ENCODE assay signal across 1 cellular context in the genomic region with DNA sequence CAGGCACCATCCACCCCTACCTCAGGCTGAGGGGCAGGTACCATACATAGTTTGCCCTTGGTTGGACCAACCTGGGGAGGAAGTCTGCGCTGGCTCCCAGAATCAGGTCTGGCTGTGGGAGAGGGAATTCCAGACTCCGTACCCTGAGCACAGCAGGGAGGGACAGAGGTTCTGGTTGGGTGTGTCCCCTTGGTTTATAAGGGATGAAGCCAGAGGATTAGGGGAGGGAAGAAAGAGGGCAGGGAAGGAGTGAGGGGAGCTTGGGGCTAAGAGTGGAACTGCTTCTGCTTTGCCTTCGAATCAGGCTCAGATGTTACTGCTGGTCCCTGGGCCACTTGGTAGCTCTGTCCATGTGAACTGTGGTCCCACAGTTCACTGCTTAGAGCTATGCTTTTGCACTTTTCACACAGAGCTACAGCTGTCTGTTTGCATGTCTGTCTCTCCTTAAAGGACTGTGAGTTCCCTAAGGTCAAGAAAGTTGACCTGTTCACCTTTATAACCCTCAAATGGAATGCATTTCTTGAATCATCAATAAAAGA.
A peak's percentile ranks its signal among the peaks of the same experiment; 100 is the strongest.
TF ChIP-seq lines count a peak whose summit lies in the region.

No MANE protein-coding gene starts in this region.

TF ChIP-seq in HepG2, 621 proteins besides CTCF, POLR2A, EP300 and RAD21 (continued from another document and continues in another):
- 0 out of 2 replicates have a peak, but pooled peaks have one; percentile 7 for TF ChIP-seq HNF1B (CRISPR knock-in tag; IDR thresholded peaks at IDR 0.05)
- TF ChIP-seq RELA (CRISPR knock-in tag; IDR thresholded peaks at IDR 0.05): no peak
- TF ChIP-seq HNRNPUL1 (IDR thresholded peaks at IDR 0.05; ENCODE audit: low read depth, low read length): no peak
- TF ChIP-seq, protein P1, sequence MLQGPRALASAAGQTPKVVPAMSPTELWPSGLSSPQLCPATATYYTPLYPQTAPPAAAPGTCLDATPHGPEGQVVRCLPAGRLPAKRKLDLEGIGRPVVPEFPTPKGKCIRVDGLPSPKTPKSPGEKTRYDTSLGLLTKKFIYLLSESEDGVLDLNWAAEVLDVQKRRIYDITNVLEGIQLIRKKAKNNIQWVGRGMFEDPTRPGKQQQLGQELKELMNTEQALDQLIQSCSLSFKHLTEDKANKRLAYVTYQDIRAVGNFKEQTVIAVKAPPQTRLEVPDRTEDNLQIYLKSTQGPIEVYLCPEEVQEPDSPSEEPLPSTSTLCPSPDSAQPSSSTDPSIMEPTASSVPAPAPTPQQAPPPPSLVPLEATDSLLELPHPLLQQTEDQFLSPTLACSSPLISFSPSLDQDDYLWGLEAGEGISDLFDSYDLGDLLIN (CRISPR knock-in tag; IDR thresholded peaks at IDR 0.05; ENCODE audit: borderline replicate concordance): no peak
- TF ChIP-seq ZNF776 (CRISPR knock-in tag; IDR thresholded peaks at IDR 0.05): no peak
- no peak for TF ChIP-seq ONECUT2 (CRISPR knock-in tag; IDR thresholded peaks at IDR 0.05)
- no peak for TF ChIP-seq TBP (CRISPR knock-in tag; IDR thresholded peaks at IDR 0.05)
- no peak for TF ChIP-seq ZNF253 (CRISPR knock-in tag; IDR thresholded peaks at IDR 0.05; ENCODE audit: borderline replicate concordance)
- TF ChIP-seq SSRP1 (CRISPR knock-in tag; IDR thresholded peaks at IDR 0.05): no peak
- TF ChIP-seq ZNF704 (CRISPR knock-in tag; IDR thresholded peaks at IDR 0.05; ENCODE audit: borderline replicate concordance): no peak
- TF ChIP-seq HDAC6 (IDR thresholded peaks at IDR 0.05; ENCODE audit: low read depth, low read length): no peak
- no peak for TF ChIP-seq ZHX2 (IDR thresholded peaks at IDR 0.05; ENCODE audit: low read depth)
- TF ChIP-seq ZHX2 (CRISPR knock-in tag; IDR thresholded peaks at IDR 0.05; ENCODE audit: borderline replicate concordance): no peak
- no peak for TF ChIP-seq JUNB (CRISPR knock-in tag; IDR thresholded peaks at IDR 0.05; ENCODE audit: borderline replicate concordance)
- no peak for TF ChIP-seq NKX3-1 (CRISPR knock-in tag; IDR thresholded peaks at IDR 0.05)
- TF ChIP-seq ZNF451 (CRISPR knock-in tag; IDR thresholded peaks at IDR 0.05): no peak
- TF ChIP-seq CREB3 (CRISPR knock-in tag; IDR thresholded peaks at IDR 0.05): no peak
- TF ChIP-seq HOXA5 (CRISPR knock-in tag; IDR thresholded peaks at IDR 0.05): no peak
- TF ChIP-seq SOX6 (IDR thresholded peaks at IDR 0.05): no peak
- peak; percentile 3; the same call in 1 of the 2 replicates for TF ChIP-seq SOX6 (CRISPR knock-in tag; IDR thresholded peaks at IDR 0.05)
- TF ChIP-seq PTBP1 (IDR thresholded peaks at IDR 0.05; ENCODE audit: low read depth, low read length, poor library complexity, severe bottlenecking): no peak
- TF ChIP-seq REPIN1 (CRISPR knock-in tag; IDR thresholded peaks at IDR 0.05; ENCODE audit: borderline replicate concordance, low read depth): peak; percentile 18; the same call in 1 of the 2 replicates
- no peak for TF ChIP-seq TFDP2 (CRISPR knock-in tag; IDR thresholded peaks at IDR 0.05)
- TF ChIP-seq MEF2D (CRISPR knock-in tag; IDR thresholded peaks at IDR 0.05): no peak
- TF ChIP-seq ZBTB21 (CRISPR knock-in tag; IDR thresholded peaks at IDR 0.05): no peak
- no peak for TF ChIP-seq NR2C2 (CRISPR knock-in tag; IDR thresholded peaks at IDR 0.05; ENCODE audit: borderline replicate concordance)
- no peak for TF ChIP-seq XRCC5 (optimal IDR thresholded peaks at IDR 0.05; ENCODE audit: low read length)
- TF ChIP-seq ZKSCAN8 (CRISPR knock-in tag; IDR thresholded peaks at IDR 0.05; ENCODE audit: borderline replicate concordance): no peak
- TF ChIP-seq, protein P2, sequence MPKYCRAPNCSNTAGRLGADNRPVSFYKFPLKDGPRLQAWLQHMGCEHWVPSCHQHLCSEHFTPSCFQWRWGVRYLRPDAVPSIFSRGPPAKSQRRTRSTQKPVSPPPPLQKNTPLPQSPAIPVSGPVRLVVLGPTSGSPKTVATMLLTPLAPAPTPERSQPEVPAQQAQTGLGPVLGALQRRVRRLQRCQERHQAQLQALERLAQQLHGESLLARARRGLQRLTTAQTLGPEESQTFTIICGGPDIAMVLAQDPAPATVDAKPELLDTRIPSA (CRISPR knock-in tag; IDR thresholded peaks at IDR 0.05; ENCODE audit: borderline replicate concordance): no peak
- TF ChIP-seq KDM5B (CRISPR knock-in tag; IDR thresholded peaks at IDR 0.05; ENCODE audit: borderline replicate concordance): 0 out of 2 replicates have a peak, but pooled peaks have one; percentile 41
- TF ChIP-seq ZNF652 (CRISPR knock-in tag; IDR thresholded peaks at IDR 0.05; ENCODE audit: borderline replicate concordance, low read depth): no peak
- TF ChIP-seq IRF9 (CRISPR knock-in tag; IDR thresholded peaks at IDR 0.05; ENCODE audit: borderline replicate concordance): no peak
- TF ChIP-seq ZNF446 (CRISPR knock-in tag; IDR thresholded peaks at IDR 0.05): no peak
- no peak for TF ChIP-seq ZNF740 (CRISPR knock-in tag; IDR thresholded peaks at IDR 0.05)
- TF ChIP-seq AGO1 (IDR thresholded peaks at IDR 0.05; ENCODE audit: low read depth, low read length, poor library complexity, severe bottlenecking): no peak
- TF ChIP-seq ZNF891 (CRISPR knock-in tag; IDR thresholded peaks at IDR 0.05): no peak
- no peak for TF ChIP-seq SIX1 (CRISPR knock-in tag; IDR thresholded peaks at IDR 0.05; ENCODE audit: borderline replicate concordance)
- TF ChIP-seq SATB2 (CRISPR knock-in tag; IDR thresholded peaks at IDR 0.05): no peak
- TF ChIP-seq ZNF501 (CRISPR knock-in tag; IDR thresholded peaks at IDR 0.05): peak; percentile 61; the same call in 1 of the 2 replicates
- TF ChIP-seq TOE1 (CRISPR knock-in tag; IDR thresholded peaks at IDR 0.05): no peak
- TF ChIP-seq, protein P3, sequence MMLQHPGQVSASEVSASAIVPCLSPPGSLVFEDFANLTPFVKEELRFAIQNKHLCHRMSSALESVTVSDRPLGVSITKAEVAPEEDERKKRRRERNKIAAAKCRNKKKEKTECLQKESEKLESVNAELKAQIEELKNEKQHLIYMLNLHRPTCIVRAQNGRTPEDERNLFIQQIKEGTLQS (CRISPR knock-in tag; IDR thresholded peaks at IDR 0.05): no peak
- peak; percentile 55; the same call in 1 of the 2 replicates for TF ChIP-seq ZNF687 (CRISPR knock-in tag; IDR thresholded peaks at IDR 0.05)
